21 cellular contexts compared by ENCODE assay signal in genomic region chr9:131194767-131195166, GRCh38.
"Had no signal": no experiment of that assay in that cellular context is flagged by ENCODE, and none has a peak within 500 bp of the region (broad histone marks: within the 10 kb centered on the region; RNA-seq: fewer than 3 reads in every experiment).

No MANE protein-coding gene starts in this region.

- H3K4me3 Mint-ChIP-seq: activated naive CD4-positive, alpha-beta T cell treated with anti-CD3 and anti-CD28 coated beads for 36 hours; activated naive CD8-positive, alpha-beta T cell treated with anti-CD3 and anti-CD28 coated beads, Interleukin-2, amount 10 ng/mL, durations not matched to agents 7 days and 5 days; naive B cell; neural crest cell; stimulated activated naive CD8-positive, alpha-beta T cell treated with anti-CD3 and anti-CD28 coated beads, Interleukin-15, Interleukin-2, amounts not matched to agents 100 ng/mL and 50 ng/mL, for 24 hours had no signal

- H3K4me3 ChIP-seq: right lobe of liver, skin epidermis, tibial artery had no signal

- H3K9me3 Mint-ChIP-seq: activated naive CD4-positive, alpha-beta T cell treated with anti-CD3 and anti-CD28 coated beads for 36 hours; activated naive CD8-positive, alpha-beta T cell treated with anti-CD3 and anti-CD28 coated beads, Interleukin-2, amount 10 ng/mL, durations not matched to agents 7 days and 5 days; naive B cell; neural crest cell; stimulated activated naive CD8-positive, alpha-beta T cell treated with anti-CD3 and anti-CD28 coated beads, Interleukin-15, Interleukin-2, amounts not matched to agents 100 ng/mL and 50 ng/mL, for 24 hours had no signal

- H3K27me3 Mint-ChIP-seq: activated naive CD8-positive, alpha-beta T cell treated with anti-CD3 and anti-CD28 coated beads, Interleukin-2, amount 10 ng/mL, durations not matched to agents 7 days and 5 days; naive B cell; stimulated activated naive CD8-positive, alpha-beta T cell treated with anti-CD3 and anti-CD28 coated beads, Interleukin-15, Interleukin-2, amounts not matched to agents 100 ng/mL and 50 ng/mL, for 24 hours had no signal

- ATAC-seq: left colon, right lobe of liver had no signal

- H3K27ac ChIP-seq: right lobe of liver, skin epidermis, tibial artery, VCaP had no signal

- DNase-seq: activated CD4-positive, alpha-beta T cell treated with anti-CD3 and anti-CD28 coated beads for 1 hour; activated CD4-positive, alpha-beta T cell treated with anti-CD3 and anti-CD28 coated beads, Interleukin-2, amount 50 U/mL, for 1 hour; activated effector memory CD4-positive, alpha-beta T cell treated with Interleukin-2 at 50 U/mL for 16 hours; activated naive CD4-positive, alpha-beta T cell treated with anti-CD3 and anti-CD28 coated beads for 36 hours; activated naive CD8-positive, alpha-beta T cell treated with anti-CD3 and anti-CD28 coated beads, Interleukin-2, amount 10 ng/mL, durations not matched to agents 7 days and 5 days; activated T-cell treated with anti-CD3 and anti-CD28 coated beads, Interleukin-2, amount 50 U/mL, for 48 hours; amniotic stem cell; cortex of kidney; erythroblast; foreskin fibroblast; left colon; mesenchymal stem cell; naive B cell; occipital lobe; right lobe of liver; stimulated activated CD4-positive, alpha-beta T cell treated with anti-CD3 and anti-CD28 coated beads, Interleukin-1b, Interleukin-23, amount 100 ng/mL, for 48 hours; tibial artery had no signal

- H3K9me3 ChIP-seq: right lobe of liver, tibial artery had no signal

- H3K4me1 Mint-ChIP-seq: naive B cell had no signal

- H3K27me3 ChIP-seq: right lobe of liver, tibial artery had no signal

- H3K27ac Mint-ChIP-seq: activated naive CD4-positive, alpha-beta T cell treated with anti-CD3 and anti-CD28 coated beads for 36 hours; activated naive CD8-positive, alpha-beta T cell treated with anti-CD3 and anti-CD28 coated beads, Interleukin-2, amount 10 ng/mL, durations not matched to agents 7 days and 5 days; stimulated activated naive CD8-positive, alpha-beta T cell treated with anti-CD3 and anti-CD28 coated beads, Interleukin-15, Interleukin-2, amounts not matched to agents 100 ng/mL and 50 ng/mL, for 24 hours had no signal
